22 cellular contexts compared by ENCODE assay signal in the genomic region with DNA sequence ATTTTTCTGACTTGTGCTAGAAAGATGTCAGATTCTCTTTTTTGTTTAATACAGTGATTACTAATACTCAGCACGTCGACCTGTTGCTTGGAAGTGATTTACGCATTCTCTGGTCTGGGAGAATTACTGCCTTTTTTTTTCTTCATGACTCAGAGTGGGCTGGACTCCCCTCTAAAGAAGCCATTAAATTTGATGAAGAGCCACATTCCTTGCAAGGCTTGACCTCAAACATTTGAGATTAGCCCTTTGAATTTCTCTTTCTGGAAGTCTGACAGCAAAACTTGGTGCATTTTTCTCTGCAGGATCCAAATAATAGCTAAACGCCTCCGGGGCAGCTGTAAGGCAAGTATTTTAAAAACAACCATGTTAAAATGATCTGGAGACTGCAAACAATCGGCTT.
A peak's percentile ranks its signal among the peaks of the same experiment; 100 is the strongest.
DNase-seq lines count a peak whose midpoint lies in the region; ATAC-seq and TF ChIP-seq lines count a peak whose summit lies in the region.
"Had no signal": no experiment of that assay in that cellular context is flagged by ENCODE, and none has a peak within 500 bp of the region (broad histone marks: within the 10 kb centered on the region; RNA-seq: fewer than 3 reads in every experiment).

No MANE protein-coding gene starts in this region.

- intact Hi-C loops in uterus (cut with DNase I; ENCODE audit: low total_unique reads), result no loop called here

- H3K27me3 Mint-ChIP-seq in nephron progenitor cell (ENCODE audit: low read depth, poor library complexity) (peaks cover 14% of the 10 kb centered on the region), T-cell (no peaks in the 10 kb centered on the region)
- H3K27me3 Mint-ChIP-seq: activated CD4-positive, alpha-beta T cell treated with anti-CD3 and anti-CD28 coated beads, Interleukin-2, amount 10 ng/mL, durations not matched to agents 7 days and 5 days; activated naive CD8-positive, alpha-beta T cell; activated T-helper 17 cell treated with anti-CD3 and anti-CD28 coated beads, Interleukin-2, amount 50 U/mL, for 72 hours; naive thymus-derived CD4-positive, alpha-beta T cell; stimulated activated naive CD8-positive, alpha-beta T cell treated with anti-CD3 and anti-CD28 coated beads, Interleukin-15, Interleukin-2, amounts not matched to agents 100 ng/mL and 50 ng/mL, for 24 hours had no signal

- peaks cover 52% of the 10 kb centered on the region for H3K4me1 Mint-ChIP-seq in nephron progenitor cell
- no peaks in the 10 kb centered on the region for H3K4me1 Mint-ChIP-seq in T-cell
- H3K4me1 Mint-ChIP-seq: activated CD4-positive, alpha-beta T cell treated with anti-CD3 and anti-CD28 coated beads, Interleukin-2, amount 10 ng/mL, durations not matched to agents 7 days and 5 days; activated T-helper 17 cell treated with anti-CD3 and anti-CD28 coated beads, Interleukin-2, amount 50 U/mL, for 72 hours; immature natural killer cell; naive thymus-derived CD4-positive, alpha-beta T cell had no signal

- peak overlapping the region; percentile 22 for H3K27ac Mint-ChIP-seq in nephron progenitor cell
- H3K27ac Mint-ChIP-seq in T-cell, result no peak overlapping the region
- H3K27ac Mint-ChIP-seq: activated CD4-positive, alpha-beta T cell treated with anti-CD3 and anti-CD28 coated beads, Interleukin-2, amount 10 ng/mL, durations not matched to agents 7 days and 5 days; activated naive CD8-positive, alpha-beta T cell; activated T-helper 17 cell treated with anti-CD3 and anti-CD28 coated beads, Interleukin-2, amount 50 U/mL, for 72 hours; immature natural killer cell; naive thymus-derived CD4-positive, alpha-beta T cell; stimulated activated naive CD8-positive, alpha-beta T cell treated with anti-CD3 and anti-CD28 coated beads, Interleukin-15, Interleukin-2, amounts not matched to agents 100 ng/mL and 50 ng/mL, for 24 hours had no signal

- H3K4me3 Mint-ChIP-seq in nephron progenitor cell, result no peak overlapping the region
- no peak overlapping the region for H3K4me3 Mint-ChIP-seq in T-cell
- H3K4me3 Mint-ChIP-seq: activated CD4-positive, alpha-beta T cell treated with anti-CD3 and anti-CD28 coated beads, Interleukin-2, amount 10 ng/mL, durations not matched to agents 7 days and 5 days; activated naive CD8-positive, alpha-beta T cell; activated T-helper 17 cell treated with anti-CD3 and anti-CD28 coated beads, Interleukin-2, amount 50 U/mL, for 72 hours; H9; immature natural killer cell; naive thymus-derived CD4-positive, alpha-beta T cell; stimulated activated naive CD8-positive, alpha-beta T cell treated with anti-CD3 and anti-CD28 coated beads, Interleukin-15, Interleukin-2, amounts not matched to agents 100 ng/mL and 50 ng/mL, for 24 hours had no signal

- ATAC-seq in left lobe of liver (no peak), T-cell (replicated peaks in 1 of 4) (no peak), HG03439 (IDR thresholded peaks at IDR 0.05; ENCODE audit: unreplicated experiment) (no peak)
- ATAC-seq: activated T-helper 17 cell treated with anti-CD3 and anti-CD28 coated beads, Interleukin-2, amount 50 U/mL, for 72 hours; heart right ventricle; HepG2; naive thymus-derived CD4-positive, alpha-beta T cell had no signal

- POLR2A ChIA-PET in T-cell (lab: Charles Lee), result no interaction called here

- DNase-seq in SK-N-MC (ENCODE audit: low read depth, low spot score), result no peak
- peak; percentile 41 for DNase-seq in fibroblast of villous mesenchyme (ENCODE audit: low read depth)
- DNase-seq in nephron progenitor cell, result no peak
- peak in 1 of 2 donors; percentile 34 for DNase-seq in uterus
- DNase-seq in left lobe of liver (ENCODE audit: low spot score), result no peak
- DNase-seq in T-cell, result no peak
- DNase-seq: activated CD4-positive, alpha-beta T cell treated with anti-CD3 and anti-CD28 coated beads, Interleukin-2, amount 10 ng/mL, durations not matched to agents 7 days and 5 days; cortex of kidney; H9; heart right ventricle; immature natural killer cell; naive thymus-derived CD4-positive, alpha-beta T cell; NCI-H1436; SHP77 treated with DMSO at 0.1 percent for 48 hours; stimulated activated CD4-positive, alpha-beta T cell treated with anti-CD3 and anti-CD28 coated beads, Interleukin-2, amount 100 ng/mL, for 48 hours; transverse colon had no signal

- H3K9me3 Mint-ChIP-seq in nephron progenitor cell (no peaks in the 10 kb centered on the region), T-cell (peaks cover 3 to 9% (median 8%) of the 10 kb centered on the region in 3 donors)

- H3K27me3 ChIP-seq in uterus, result no peaks in the 10 kb centered on the region
- H3K27me3 ChIP-seq: heart right ventricle, transverse colon had no signal

- TF ChIP-seq CTCF in fibroblast of villous mesenchyme (IDR thresholded peaks at IDR 0.05; ENCODE audit: insufficient read depth, low read depth, low read length) (no peak), nephron progenitor cell (IDR thresholded peaks at IDR 0.05) (no peak), uterus (IDR thresholded peaks at IDR 0.05) (no peak)

- H3K9ac ChIP-seq in SK-N-MC (ENCODE audit: insufficient read length), result no peak overlapping the region

- no peak for TF ChIP-seq POLR2A in uterus (IDR thresholded peaks at IDR 0.05)

- CTCF ChIA-PET in T-cell (lab: Charles Lee), result no interaction called here

- no peaks in the 10 kb centered on the region for H3K36me3 Mint-ChIP-seq in nephron progenitor cell (ENCODE audit: low read depth)
- H3K36me3 Mint-ChIP-seq in T-cell, result no peaks in the 10 kb centered on the region
- H3K36me3 Mint-ChIP-seq: activated naive CD8-positive, alpha-beta T cell; immature natural killer cell; naive thymus-derived CD4-positive, alpha-beta T cell had no signal

- H3K27ac ChIP-seq in SK-N-MC (peak overlapping the region; percentile 99), uterus (peak overlapping the region; percentile 60 to 83)
- H3K27ac ChIP-seq: heart right ventricle, skin epidermis had no signal

- H3K4me3 ChIP-seq in SK-N-MC (peak overlapping the region; percentile 31), fibroblast of villous mesenchyme (ENCODE audit: low read depth, low read length) (no peak overlapping the region), uterus (no peak overlapping the region)
- H3K4me3 ChIP-seq: heart right ventricle, skin epidermis, transverse colon had no signal

- H3K36me3 ChIP-seq in SK-N-MC (ENCODE audit: insufficient read depth, low read length) (no peaks in the 10 kb centered on the region), uterus (no peaks in the 10 kb centered on the region)
- H3K36me3 ChIP-seq: heart right ventricle, transverse colon had no signal

- H3K9me3 ChIP-seq in SK-N-MC (ENCODE audit: low read depth, low read length), result no peaks in the 10 kb centered on the region
- no peaks in the 10 kb centered on the region for H3K9me3 ChIP-seq in uterus
- H3K9me3 ChIP-seq: heart right ventricle, transverse colon had no signal

- H3K4me1 ChIP-seq in uterus, result no peaks in the 10 kb centered on the region
